In genomic region chr2:151357359-151357758, GRCh38 we compare ENCODE assay signal across 11 cellular contexts. TPM values are rescaled to one million over a fixed set of nuclear protein-coding genes. Genes with fewer than 3 reads are reported as not detected.
DNase-seq lines count a peak whose midpoint lies in the region; ATAC-seq and TF ChIP-seq lines count a peak whose summit lies in the region.
"Had no signal": no experiment of that assay in that cellular context is flagged by ENCODE, and none has a peak within 500 bp of the region (broad histone marks: within the 10 kb centered on the region; RNA-seq: fewer than 3 reads in every experiment).

Gene TNFAIP6, plus strand, starts transcription at chr2:151357592. Its CDS starts 75 bp downstream, at chr2:151357667.

- H3K9me3 ChIP-seq in CD4-positive, alpha-beta T cell (ENCODE audit: control insufficient read depth, low read length), result no peaks in the 10 kb centered on the region
- H3K9me3 ChIP-seq: right lobe of liver had no signal

- CTCF ChIA-PET in CD4-positive, alpha-beta T cell (lab: Charles Lee), result no interaction called here

- H3K27ac ChIP-seq in CD4-positive, alpha-beta T cell (ENCODE audit: low read depth, low read length), result no peak within 1 kb of the TSS
- H3K27ac ChIP-seq: right lobe of liver, WERI-Rb-1 had no signal

- DNase-seq in HS-5 (ENCODE audit: low read depth) (peak; percentile 92), astrocyte of the hippocampus (ENCODE audit: low read depth, low spot score) (peak; percentile 56), iPS-NIHi11 (ENCODE audit: low spot score) (peak; percentile 34), superior temporal gyrus (ENCODE audit: extremely low spot score) (peak; percentile 68), NCI-H1092 (lab: John Stamatoyannopoulos, UW) (no peak)
- DNase-seq in stimulated activated naive CD4-positive, alpha-beta T cell (lab: John Stamatoyannopoulos, UW), result no peak
- no peak for DNase-seq in CD4-positive, alpha-beta T cell
- DNase-seq: right lobe of liver, WERI-Rb-1 had no signal

- H3K9me3 Mint-ChIP-seq in CD4-positive, alpha-beta T cell, result no peaks in the 10 kb centered on the region

- H3K27me3 ChIP-seq in CD4-positive, alpha-beta T cell (ENCODE audit: control insufficient read depth, insufficient read depth, low read length), result no peaks in the 10 kb centered on the region
- H3K27me3 ChIP-seq: right lobe of liver had no signal

- no peak for TF ChIP-seq CTCF in CD4-positive, alpha-beta T cell (IDR thresholded peaks at IDR 0.05)

- POLR2A ChIA-PET in CD4-positive, alpha-beta T cell (lab: Charles Lee), result no interaction called here

- no peaks in the 10 kb centered on the region for H3K4me1 Mint-ChIP-seq in CD4-positive, alpha-beta T cell (ENCODE audit: low read depth)

- H3K27ac Mint-ChIP-seq in CD4-positive, alpha-beta T cell, result no peak within 1 kb of the TSS

- no peak within 1 kb of the TSS for H3K4me3 Mint-ChIP-seq in CD4-positive, alpha-beta T cell

- no peaks in the 10 kb centered on the region for H3K36me3 Mint-ChIP-seq in CD4-positive, alpha-beta T cell (ENCODE audit: low read depth)

- no peak for ATAC-seq in HG03460 (IDR thresholded peaks at IDR 0.05; ENCODE audit: unreplicated experiment)
- ATAC-seq in CD4-positive, alpha-beta T cell (ENCODE audit: poor library complexity), result no peak

- H3K27me3 Mint-ChIP-seq in CD4-positive, alpha-beta T cell, result no peaks in the 10 kb centered on the region

- intact Hi-C loops in CD4-positive, alpha-beta T cell (cut with DNase I, micrococcal nuclease), result no loop called here

RNA-seq across cellular contexts. Expression of gene TNFAIP6, which starts in this region (rescaled TPM):
- not detected for total RNA-seq in CD4-positive, alpha-beta T cell
- total RNA-seq: dermis microvascular lymphatic vessel endothelial cell had no signal

Comparison
In these comparisons a context has a peak if more than half of its experiments do, and no peak if none do; other contexts are left out.
1. DNase-seq: peak in HS-5 (single experiment), astrocyte of the hippocampus (single experiment), iPS-NIHi11 (single experiment) and superior temporal gyrus (single experiment); none in stimulated activated naive CD4-positive, alpha-beta T cell (0 of 6), CD4-positive, alpha-beta T cell (0 of 10) and NCI-H1092 (single experiment).